Comparison of ENCODE assay signal across 25 cellular contexts in the genomic region with DNA sequence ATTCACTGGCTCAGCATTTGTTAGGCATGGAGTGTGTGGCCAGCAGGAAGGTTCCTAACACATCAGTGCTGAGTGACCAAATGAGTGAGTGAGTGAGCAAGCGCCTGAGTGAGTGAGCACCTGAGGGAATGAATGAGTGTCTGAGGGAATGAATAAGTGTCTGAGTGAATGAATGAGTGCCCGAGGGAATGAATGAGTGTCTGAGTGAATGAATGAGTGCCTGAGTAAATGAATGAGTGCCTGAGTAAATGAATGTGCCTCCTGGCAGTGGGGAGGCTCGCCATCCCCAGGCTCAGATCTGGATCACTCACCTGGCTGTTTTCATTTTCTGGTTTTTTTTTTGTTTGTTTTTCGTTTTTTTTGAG. TPM values are rescaled to one million over a fixed set of nuclear protein-coding genes. Genes with fewer than 3 reads are reported as not detected.
DNase-seq lines count a peak whose midpoint lies in the region; ATAC-seq and TF ChIP-seq lines count a peak whose summit lies in the region.
"Had no signal": no experiment of that assay in that cellular context is flagged by ENCODE, and none has a peak within 500 bp of the region (broad histone marks: within the 10 kb centered on the region; RNA-seq: fewer than 3 reads in every experiment).

No MANE protein-coding gene starts in this region.

- H3K9ac ChIP-seq in BLaER1: peak overlapping the region; percentile 18; the same call in 1 of the 2 replicates
- no peak overlapping the region for H3K9ac ChIP-seq in H9 (ENCODE audit: extremely low read depth, insufficient read length, low read length)
- H3K9ac ChIP-seq in mucosa of rectum (ENCODE audit: low read depth in 1 of 2, low read length in 2 of 2): peak overlapping the region in 1 of 2 donors; percentile 15

- H3K36me3 ChIP-seq in BLaER1 (no peaks in the 10 kb centered on the region), mucosa of rectum (ENCODE audit: control insufficient read depth in 2 of 2, insufficient read depth in 2 of 2, low read length in 2 of 2) (no peaks in the 10 kb centered on the region)

- no peak overlapping the region for H2BK12ac ChIP-seq in H9 (ENCODE audit: insufficient read length, low read depth, low read length)

- H2AFZ ChIP-seq in H9 (ENCODE audit: low read length): no peak overlapping the region
- H2AFZ ChIP-seq: GM23338 had no signal

- H3K4me2 ChIP-seq in BLaER1 (peak overlapping the region; percentile 61), H9 (ENCODE audit: insufficient read depth, insufficient read length, low read length) (no peak overlapping the region)
- H3K4me2 ChIP-seq: GM23338, smooth muscle cell had no signal

- H3K27me3 Mint-ChIP-seq in H9 (ENCODE audit: low read depth) (no peaks in the 10 kb centered on the region; the same call in 1 of the 2 replicates), brain (peaks cover 7% of the 10 kb centered on the region)
- H3K27me3 Mint-ChIP-seq: IgD-negative memory B cell had no signal

- H3K4me1 ChIP-seq in BLaER1 (peaks cover 95% of the 10 kb centered on the region), H9 (ENCODE audit: insufficient read depth, low read length) (peaks cover 5% of the 10 kb centered on the region; the same call in 1 of the 2 replicates), mucosa of rectum (ENCODE audit: control insufficient read depth in 2 of 2, insufficient read depth in 2 of 2, low read length in 2 of 2) (peaks cover 51 to 52% of the 10 kb centered on the region in 2 donors)
- H3K4me1 ChIP-seq: testis had no signal

- no peak overlapping the region for H4K91ac ChIP-seq in H9 (ENCODE audit: insufficient read length, low read depth, low read length)

- no peak overlapping the region for H3K14ac ChIP-seq in H9 (ENCODE audit: insufficient read depth, low read length)

- no peaks in the 10 kb centered on the region for H3K27me3 ChIP-seq in BLaER1
- H3K27me3 ChIP-seq in H9 (ENCODE audit: insufficient read depth, low read length): no peaks in the 10 kb centered on the region
- no peaks in the 10 kb centered on the region for H3K27me3 ChIP-seq in mucosa of rectum (ENCODE audit: control insufficient read depth in 2 of 2, insufficient read depth in 2 of 2, low read length in 2 of 2)
- H3K27me3 ChIP-seq: testis had no signal

- H4K20me1 ChIP-seq in BLaER1: peaks cover 35% of the 10 kb centered on the region
- H4K20me1 ChIP-seq in H9 (ENCODE audit: control insufficient read depth, insufficient read depth, insufficient read length): no peaks in the 10 kb centered on the region

- H3K36me3 Mint-ChIP-seq in H9 (ENCODE audit: insufficient read depth in 1 of 3, low read depth in 3 of 3) (peaks cover 0 to 18% (median 4%) of the 10 kb centered on the region in 3 experiments; a peak in 5 of 7 replicates), brain (peaks cover 5% of the 10 kb centered on the region)
- H3K36me3 Mint-ChIP-seq: CD8-positive, alpha-beta T cell had no signal

- no peak overlapping the region for H2BK15ac ChIP-seq in H9 (ENCODE audit: low read depth, low read length)

- H3K27ac ChIP-seq in BLaER1 (peak overlapping the region; percentile 42; the same call in 1 of the 2 replicates), H9 (ENCODE audit: insufficient read length, low read depth, low read length) (no peak overlapping the region), mucosa of rectum (ENCODE audit: low read depth in 2 of 2, low read length in 2 of 2) (peak overlapping the region; percentile 24 to 49)
- H3K27ac ChIP-seq: testis had no signal

- no peak overlapping the region for H3K4me3 ChIP-seq in BLaER1
- no peak overlapping the region for H3K4me3 ChIP-seq in mucosa of rectum (ENCODE audit: low read length in 2 of 2)
- H3K4me3 ChIP-seq: GM23338, lung, smooth muscle cell, testis had no signal

- no peak for TF ChIP-seq CTCF in H9 (conservative IDR thresholded peaks at IDR 0.05)
- TF ChIP-seq CTCF in brain (conservative IDR thresholded peaks at IDR 0.05): no peak

- H3K4me1 Mint-ChIP-seq in H9: peaks cover 47 to 52% of the 10 kb centered on the region in 2 experiments
- peaks cover 87% of the 10 kb centered on the region for H3K4me1 Mint-ChIP-seq in brain

- no peak overlapping the region for H3K18ac ChIP-seq in H9 (ENCODE audit: insufficient read length, low read depth, low read length)

- WGBS in H9 (ENCODE audit: extremely low coverage, insufficient read length, low lambda C conversion rate): no CpG with 5 or more reads among the region's 4 CpGs

- H2BK120ac ChIP-seq in H9 (ENCODE audit: low read depth, low read length, poor library complexity, severe bottlenecking): no peak overlapping the region

- H3K4ac ChIP-seq in H9 (ENCODE audit: low read depth, low read length): no peak overlapping the region

- H3K4me3 Mint-ChIP-seq in H9 (peak overlapping the region in 1 of 2 experiments; percentile 2; a peak in 1 of 5 replicates), brain (peak overlapping the region in 4 of 5 experiments; percentile 5 to 52 (median 21))
- H3K4me3 Mint-ChIP-seq: activated T-cell treated with anti-CD3 and anti-CD28 coated beads, Interleukin-2, amount 50 U/mL, for 4 hours; CD8-positive, alpha-beta T cell; GM23338; IgD-negative memory B cell had no signal

- H3K9me3 Mint-ChIP-seq in H9 (peaks cover 0 to 8% of the 10 kb centered on the region in 2 experiments; a peak in 2 of 5 replicates), brain (peaks cover 0 to 3% (median 0%) of the 10 kb centered on the region in 5 experiments)
- H3K9me3 Mint-ChIP-seq: activated T-cell treated with anti-CD3 and anti-CD28 coated beads, Interleukin-2, amount 50 U/mL, for 4 hours; GM23338; IgD-negative memory B cell had no signal

- H3K56ac ChIP-seq in H9 (ENCODE audit: insufficient read length, low read depth, low read length): no peak overlapping the region

- no peaks in the 10 kb centered on the region; the same call in 1 of the 2 replicates for H3K79me2 ChIP-seq in H9 (ENCODE audit: insufficient read depth, low read length)

- no peaks in the 10 kb centered on the region for H3K79me1 ChIP-seq in H9 (ENCODE audit: insufficient read depth, low read depth, low read length, poor library complexity, severe bottlenecking)

- H3K9me3 ChIP-seq in BLaER1: no peaks in the 10 kb centered on the region
- no peaks in the 10 kb centered on the region for H3K9me3 ChIP-seq in H9 (ENCODE audit: control insufficient read depth, low read depth, low read length)
- H3K9me3 ChIP-seq in mucosa of rectum (ENCODE audit: control insufficient read depth in 2 of 2, low read length in 2 of 2): no peaks in the 10 kb centered on the region
- H3K9me3 ChIP-seq: testis had no signal

- H4K8ac ChIP-seq in H9 (replicated peaks; ENCODE audit: insufficient read length, low read depth, low read length): no peak overlapping the region

- no peak overlapping the region for H3T11ph ChIP-seq in H9 (ENCODE audit: low read length)

- no peak for ATAC-seq in GM21723 (IDR thresholded peaks at IDR 0.05; ENCODE audit: unreplicated experiment)
- ATAC-seq: activated T-cell treated with anti-CD3 and anti-CD28 coated beads, Interleukin-2, amount 50 U/mL, for 4 hours; CD8-positive, alpha-beta T cell; PC-3 had no signal

- H2BK5ac ChIP-seq in H9 (ENCODE audit: insufficient read length, low read length): no peak overlapping the region

- no peaks in the 10 kb centered on the region for H3K23me2 ChIP-seq in H9 (ENCODE audit: insufficient read length, low read depth, low read length, poor library complexity, severe bottlenecking)

- no peak overlapping the region for H2BK20ac ChIP-seq in H9 (ENCODE audit: low read depth, low read length, poor library complexity, severe bottlenecking)

- DNase-seq in H9 (no peak), NCI-H510A (lab: John Stamatoyannopoulos, UW) (no peak), iPS-NIHi11 (ENCODE audit: low spot score) (no peak), NCI-H446 treated with DMSO at 0.1 percent for 48 hours (lab: John Stamatoyannopoulos, UW) (no peak)
- DNase-seq: activated CD4-positive, alpha-beta T cell treated with anti-CD3 and anti-CD28 coated beads for 1 hour; activated CD8-positive, alpha-beta memory T cell treated with anti-CD3 and anti-CD28 coated beads for 24 hours; activated naive CD4-positive, alpha-beta T cell; activated T-cell treated with anti-CD3 and anti-CD28 coated beads, Interleukin-2, amount 50 U/mL, for 4 hours; CD8-positive, alpha-beta T cell; dermis blood vessel endothelial cell; GF-D8; NCI-H2107; PC-3; SHP77 treated with DMSO at 0.1 percent for 48 hours; stimulated activated CD4-positive, alpha-beta T cell treated with anti-CD3 and anti-CD28 coated beads, Interleukin-2, amount 100 ng/mL, for 24 hours; SW 1271; testis had no signal

- H3K27ac Mint-ChIP-seq in H9 (peak overlapping the region in 2 of 3 experiments; percentile 35 to 36; a peak in 2 of 7 replicates), brain (peak overlapping the region; percentile 83 to 97 (median 93))
- H3K27ac Mint-ChIP-seq: CD8-positive, alpha-beta T cell; GM23338 had no signal

- H4K5ac ChIP-seq in H9 (ENCODE audit: insufficient read length, low read depth, low read length): no peak overlapping the region

- no peak overlapping the region for H2AK5ac ChIP-seq in H9 (ENCODE audit: insufficient read length, low read length)

- no peak overlapping the region for H3K23ac ChIP-seq in H9 (ENCODE audit: insufficient read length, low read depth, low read length)

RNA-seq across cellular contexts. Expression of gene TCF20, which starts 52.1 kb away (rescaled TPM):
- 75.6 and 76.5 TPM in 2 replicates for total RNA-seq in H9 (2021)
- 19.3 TPM for polyA plus RNA-seq in brain (ENCODE audit: insufficient read depth, low read depth, low replicate concordance)
